18 cellular contexts compared by ENCODE assay signal in the genomic region with DNA sequence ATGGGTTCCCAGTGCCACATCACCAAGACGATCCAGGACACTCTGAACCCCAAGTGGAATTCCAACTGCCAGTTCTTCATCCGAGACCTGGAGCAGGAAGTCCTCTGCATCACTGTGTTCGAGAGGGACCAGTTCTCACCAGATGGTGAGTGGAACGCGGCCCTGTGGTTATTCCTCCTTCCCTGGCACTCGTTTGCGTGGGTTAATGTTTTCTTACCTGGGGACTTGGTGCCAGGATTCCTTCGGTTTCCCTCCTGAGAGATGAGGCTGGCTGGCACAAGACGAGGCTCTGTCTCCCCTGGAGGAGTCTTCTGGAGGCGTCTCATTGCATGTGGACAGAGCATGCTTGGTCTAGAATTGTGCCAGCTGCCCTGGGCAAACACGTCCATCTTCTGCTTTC. TPM values are rescaled to one million over a fixed set of nuclear protein-coding genes. Genes with fewer than 3 reads are reported as not detected.
DNase-seq lines count a peak whose midpoint lies in the region; ATAC-seq and TF ChIP-seq lines count a peak whose summit lies in the region.
"Had no signal": no experiment of that assay in that cellular context is flagged by ENCODE, and none has a peak within 500 bp of the region (broad histone marks: within the 10 kb centered on the region; RNA-seq: fewer than 3 reads in every experiment).

No MANE protein-coding gene starts in this region.

- in situ Hi-C loops in mammary epithelial cell (cut with MboI; ENCODE audit: low sequenced_read_pairs in 2 of 2), result loop anchor here in 1 of 2 donors (25.0 kb wide), 1 partner anchor 249 kb away; a partner anchor contains a TSS

- no peak overlapping the region for H2BK12ac ChIP-seq in neuronal stem cell (ENCODE audit: low read length)

- no peaks in the 10 kb centered on the region for H3K36me3 Mint-ChIP-seq in MCF 10A (ENCODE audit: insufficient read depth, unreplicated experiment)
- H3K36me3 Mint-ChIP-seq: CD4-positive, alpha-beta memory T cell had no signal

- no peak overlapping the region for H2BK15ac ChIP-seq in neuronal stem cell (ENCODE audit: low read length)

- H3K27me3 Mint-ChIP-seq in MCF 10A (ENCODE audit: insufficient read depth, unreplicated experiment), result no peaks in the 10 kb centered on the region

- H3K4ac ChIP-seq in neuronal stem cell (ENCODE audit: low read length), result no peak overlapping the region

- no peak overlapping the region for H3K9ac ChIP-seq in mammary epithelial cell (ENCODE audit: insufficient read depth, low read length)
- H3K9ac ChIP-seq in neuronal stem cell (ENCODE audit: low read depth, low read length, poor library complexity), result no peak overlapping the region

- H3K27me3 ChIP-seq in mammary epithelial cell (ENCODE audit: insufficient read depth, low read length) (peaks cover 6% of the 10 kb centered on the region), neuronal stem cell (ENCODE audit: control insufficient read depth in 3 of 3, insufficient read depth in 3 of 3, low read depth in 1 of 3, low read length in 3 of 3) (no peaks in the 10 kb centered on the region), A673 (replicated peaks; ENCODE audit: insufficient read depth, low read depth, low read length, poor library complexity) (no peaks in the 10 kb centered on the region), body of pancreas (no peaks in the 10 kb centered on the region)

- H3K4me1 Mint-ChIP-seq in MCF 10A (ENCODE audit: insufficient read depth, unreplicated experiment), result peaks cover 14% of the 10 kb centered on the region
- H3K4me1 Mint-ChIP-seq: CD4-positive, alpha-beta memory T cell had no signal

- H3K9me3 Mint-ChIP-seq in MCF 10A (ENCODE audit: unreplicated experiment), result no peaks in the 10 kb centered on the region
- H3K9me3 Mint-ChIP-seq: GM23338, H9 had no signal

- dilution Hi-C loops in mammary epithelial cell (cut with HindIII; ENCODE audit: low sequenced_read_pairs), result no loop called here

- H3K4me3 Mint-ChIP-seq in MCF 10A (ENCODE audit: unreplicated experiment), result no peak overlapping the region
- H3K4me3 Mint-ChIP-seq: CD4-positive, alpha-beta memory T cell; GM23338; H9 had no signal

- no peak for ATAC-seq in GM21367 (IDR thresholded peaks at IDR 0.05; ENCODE audit: unreplicated experiment)
- ATAC-seq in body of pancreas, result no peak
- ATAC-seq: GM23338, HCT116 had no signal

- POLR2A ChIA-PET in MCF 10A (lab: Yijun Ruan, JAX) (no interaction called here), A673 (lab: Charles Lee; ENCODE audit: low non-redundant PET) (no interaction called here)

- H3K9me3 ChIP-seq in mammary epithelial cell (replicated peaks; ENCODE audit: insufficient read depth, low read length) (no peaks in the 10 kb centered on the region), neuronal stem cell (replicated peaks in 1 of 2; ENCODE audit: control insufficient read depth in 2 of 2, insufficient read depth in 1 of 2, low read depth in 1 of 2, low read length in 2 of 2) (no peaks in the 10 kb centered on the region), A673 (ENCODE audit: low read depth, low read length, poor library complexity, severe bottlenecking) (no peaks in the 10 kb centered on the region), body of pancreas (no peaks in the 10 kb centered on the region)

- no peak overlapping the region for H3K23ac ChIP-seq in neuronal stem cell (ENCODE audit: low read depth, low read length, poor library complexity)

- no peak overlapping the region for H4K91ac ChIP-seq in neuronal stem cell (ENCODE audit: low read depth, low read length, poor library complexity)

- H2BK120ac ChIP-seq in neuronal stem cell (ENCODE audit: low read depth, low read length), result no peak overlapping the region

- BruUV-seq in mammary epithelial cell (replicated peaks; lab: Mats Ljungman, UMichigan) (no TSS peak), MCF 10A (replicated peaks; lab: Mats Ljungman, UMichigan) (no TSS peak), A673 (replicated peaks; lab: Mats Ljungman, UMichigan) (no TSS peak)

- no peak overlapping the region for H4K8ac ChIP-seq in neuronal stem cell (ENCODE audit: low read depth, low read length)

- H3K4me1 ChIP-seq in mammary epithelial cell (ENCODE audit: insufficient read depth, low read length) (peaks cover 9% of the 10 kb centered on the region), neuronal stem cell (ENCODE audit: control insufficient read depth in 2 of 2, insufficient read depth in 1 of 2, low read depth in 1 of 2, low read length in 2 of 2) (peaks cover 0 to 3% of the 10 kb centered on the region in 2 donors), A673 (ENCODE audit: insufficient read depth, low read length, poor library complexity, severe bottlenecking) (no peaks in the 10 kb centered on the region), body of pancreas (no peaks in the 10 kb centered on the region)

- no peaks in the 10 kb centered on the region for H3K79me1 ChIP-seq in neuronal stem cell (ENCODE audit: low read depth, low read length)

- H3K27ac ChIP-seq in mammary epithelial cell (ENCODE audit: insufficient read depth, low read depth, low read length), result no peak overlapping the region
- no peak overlapping the region for H3K27ac ChIP-seq in neuronal stem cell (replicated peaks; ENCODE audit: low read length)
- H3K27ac ChIP-seq in A673 (ENCODE audit: low read depth, low read length, poor library complexity, severe bottlenecking), result no peak overlapping the region
- no peak overlapping the region for H3K27ac ChIP-seq in body of pancreas
- H3K27ac ChIP-seq: 22Rv1 had no signal

- no peaks in the 10 kb centered on the region for H3K79me2 ChIP-seq in mammary epithelial cell (ENCODE audit: insufficient read depth, low read length)

- H3K36me3 ChIP-seq in mammary epithelial cell (ENCODE audit: insufficient read depth, low read length) (no peaks in the 10 kb centered on the region), neuronal stem cell (replicated peaks in 1 of 2; ENCODE audit: control insufficient read depth in 2 of 2, insufficient read depth in 2 of 2, low read length in 2 of 2) (no peaks in the 10 kb centered on the region), A673 (ENCODE audit: insufficient read depth, low read length, poor library complexity, severe bottlenecking) (no peaks in the 10 kb centered on the region), body of pancreas (replicated peaks in 1 of 2; ENCODE audit: insufficient read depth in 1 of 2, low read depth in 2 of 2) (no peaks in the 10 kb centered on the region)

- no peak overlapping the region for H3K14ac ChIP-seq in neuronal stem cell (ENCODE audit: low read length)

- WGBS in mammary epithelial cell (ENCODE audit: low coverage, missing lambda C conversion rate), result 10% methylated on average over 11 of the region's 11 CpGs
- no CpG with 5 or more reads among the region's 11 CpGs for WGBS in neuronal stem cell (ENCODE audit: extremely low coverage in 2 of 2, insufficient read length in 2 of 2, insufficient replicate concordance in 1 of 2), 2 donors
- 67 to 76% methylated on average over 1 to 11 of the region's 11 CpGs for WGBS in body of pancreas, 2 donors

- peak overlapping the region; percentile 50 for H3K18ac ChIP-seq in neuronal stem cell (ENCODE audit: low read length)

- intact Hi-C loops in mammary epithelial cell (cut with micrococcal nuclease) (no loop called here), MCF 10A (cut with micrococcal nuclease) (no loop called here), A673 (cut with micrococcal nuclease; ENCODE audit: unreplicated experiment) (no loop called here), body of pancreas (cut with DNase I) (no loop called here)

- no peak overlapping the region for H3K27ac Mint-ChIP-seq in MCF 10A (ENCODE audit: low read depth, unreplicated experiment)
- H3K27ac Mint-ChIP-seq: CD4-positive, alpha-beta memory T cell; GM23338; H9 had no signal

- H3K4me2 ChIP-seq in mammary epithelial cell (ENCODE audit: insufficient read depth, low read depth, low read length) (no peak overlapping the region), neuronal stem cell (ENCODE audit: insufficient read depth, low read length, poor library complexity, severe bottlenecking) (no peak overlapping the region)
- H3K4me2 ChIP-seq: GM23338 had no signal

- no peak for DNase-seq in mammary epithelial cell
- DNase-seq in MCF 10A (ENCODE audit: unreplicated experiment), result no peak
- DNase-seq in epithelial cell of proximal tubule (ENCODE audit: low read depth), result peak; percentile 26
- DNase-seq in neuronal stem cell (ENCODE audit: low spot score), result no peak
- no peak for DNase-seq in A673 (ENCODE audit: low spot score)
- no peak for DNase-seq in HuH-7.5 (ENCODE audit: low spot score)
- no peak for DNase-seq in body of pancreas
- DNase-seq: C1 segment of cervical spinal cord; Calu3; CD4-positive, alpha-beta memory T cell; COR-L47; DMS53; DMS79 treated with DMSO at 0.1 percent for 48 hours; H9 had no signal

- no peaks in the 10 kb centered on the region for H4K20me1 ChIP-seq in mammary epithelial cell (ENCODE audit: insufficient read depth, low read length)

- CTCF ChIA-PET in mammary epithelial cell (lab: Charles Lee; ENCODE audit: low non-redundant PET) (no interaction called here), MCF 10A (lab: Yijun Ruan, JAX) (no interaction called here), A673 (lab: Charles Lee) (no interaction called here)

- H2AFZ ChIP-seq in mammary epithelial cell (ENCODE audit: low read depth, low read length) (peak overlapping the region; percentile 29), neuronal stem cell (ENCODE audit: low read length) (no peak overlapping the region)
- H2AFZ ChIP-seq: GM23338 had no signal

- no peak overlapping the region for H2BK5ac ChIP-seq in neuronal stem cell (ENCODE audit: low read length)

- H2AK5ac ChIP-seq in neuronal stem cell (ENCODE audit: low read depth, low read length), result no peak overlapping the region

- TF ChIP-seq CTCF in mammary epithelial cell (conservative IDR thresholded peaks at IDR 0.05 in 1 of 2, IDR thresholded peaks at IDR 0.05 in 1 of 2; ENCODE audit: extremely low read depth in 1 of 2, insufficient read depth in 1 of 2, low read depth in 1 of 2, low read length in 2 of 2) (no peak), MCF 10A (IDR thresholded peaks at IDR 0.05; ENCODE audit: unreplicated experiment) (no peak), epithelial cell of proximal tubule (conservative IDR thresholded peaks at IDR 0.05; ENCODE audit: low read depth, low read length) (no peak), A673 (conservative IDR thresholded peaks at IDR 0.05; ENCODE audit: low read depth, low read length) (no peak), body of pancreas (IDR thresholded peaks at IDR 0.05) (no peak)

- H3K4me3 ChIP-seq in mammary epithelial cell (replicated peaks in 1 of 3; ENCODE audit: insufficient read depth in 1 of 3, low read depth in 2 of 3, low read length in 3 of 3) (no peak overlapping the region), epithelial cell of proximal tubule (ENCODE audit: low read depth, low read length) (no peak overlapping the region), neuronal stem cell (ENCODE audit: low read length in 2 of 2) (no peak overlapping the region), A673 (ENCODE audit: low read depth, low read length, poor library complexity, severe bottlenecking) (no peak overlapping the region), body of pancreas (no peak overlapping the region)
- H3K4me3 ChIP-seq: GM23338 had no signal

- no peak for TF ChIP-seq POLR2A in body of pancreas (IDR thresholded peaks at IDR 0.05)

RNA-seq across cellular contexts. Expression of a gene that starts 29.3 kb away (rescaled TPM):
- 100 to 1,000 TPM in 1 of 2 donors, 10 to 100 TPM in 1; 84.7 to 157 TPM for total RNA-seq in mammary epithelial cell
- 218 TPM for polyA plus RNA-seq in mammary epithelial cell
- polyA minus RNA-seq in mammary epithelial cell, result 150 TPM
- total RNA-seq in MCF 10A (2022), result 147 and 196 TPM in 2 replicates
- 226 and 313 TPM in 2 replicates for total RNA-seq in epithelial cell of proximal tubule
- 378 TPM for polyA plus RNA-seq in neuronal stem cell (2013, experiment 1 of 2)
- polyA plus RNA-seq in neuronal stem cell (2013, experiment 2 of 2), result 387 TPM
- total RNA-seq in A673 (2021), result 254 and 255 TPM in 2 replicates
- 10 to 100 TPM; 79.1 to 85.0 TPM for total RNA-seq in body of pancreas
